Comparison of ENCODE assay signal across 1 cellular context in genomic region chr19:9834726-9835506, GRCh38.
TF ChIP-seq lines count a peak whose summit lies in the region.

TSS of gene PIN1 (plus strand) at chr19:9835318. CDS start at chr19:9835345, 27 bp downstream.

TF ChIP-seq in SK-N-SH, 30 proteins besides CTCF, POLR2A, EP300 and RAD21 (continued from another document):
- 0 out of 2 replicates have a peak, but pooled peaks have one; percentile 53 for TF ChIP-seq SIN3A (IDR thresholded peaks at IDR 0.05; ENCODE audit: borderline replicate concordance, low read depth, low read length)
- peak; percentile 90 for TF ChIP-seq YY1 (IDR thresholded peaks at IDR 0.05; ENCODE audit: low read depth)
- TF ChIP-seq MXI1 (IDR thresholded peaks at IDR 0.05; ENCODE audit: low read depth, low read length), result peak; percentile 99
- no peak; the same call in 1 of the 2 replicates for TF ChIP-seq MAX (IDR thresholded peaks at IDR 0.05; ENCODE audit: low read depth)
- no peak for TF ChIP-seq USF2 (IDR thresholded peaks at IDR 0.05; ENCODE audit: borderline replicate concordance, low read depth, low read length)
